ENCODE assay signal across 19 cellular contexts in genomic region chr12:88057994-88058718, GRCh38. TPM values are rescaled to one million over a fixed set of nuclear protein-coding genes. Genes with fewer than 3 reads are reported as not detected.
A peak's percentile ranks its signal among the peaks of the same experiment; 100 is the strongest.
DNase-seq lines count a peak whose midpoint lies in the region; ATAC-seq, FAIRE-seq and TF ChIP-seq lines count a peak whose summit lies in the region.
"Had no signal": no experiment of that assay in that cellular context is flagged by ENCODE, and none has a peak within 500 bp of the region (broad histone marks: within the 10 kb centered on the region; RNA-seq: fewer than 3 reads in every experiment).

No MANE protein-coding gene starts in this region.

- peak overlapping the region; percentile 54 for H3K27ac Mint-ChIP-seq in activated T-cell treated with anti-CD3 and anti-CD28 coated beads, Interleukin-2, amount 50 U/mL, for 24 hours
- H3K27ac Mint-ChIP-seq: activated CD8-positive, alpha-beta T cell treated with anti-CD3 and anti-CD28 coated beads for 36 hours had no signal

- ATAC-seq in left ventricle myocardium superior = peak; percentile 99
- ATAC-seq: activated CD8-positive, alpha-beta T cell treated with anti-CD3 and anti-CD28 coated beads for 36 hours; mucosa of descending colon; SK-N-SH treated with all-trans-retinoic acid at 6 μM for 48 hours had no signal

- H3K27me3 Mint-ChIP-seq in activated T-cell treated with anti-CD3 and anti-CD28 coated beads, Interleukin-2, amount 50 U/mL, for 24 hours = no peaks in the 10 kb centered on the region
- H3K27me3 Mint-ChIP-seq: activated CD8-positive, alpha-beta T cell treated with anti-CD3 and anti-CD28 coated beads for 36 hours had no signal

- FAIRE-seq in H54 (lab: Jason Lieb, UNC) = no peak
- FAIRE-seq: islet of Langerhans had no signal

- no peak for DNase-seq in activated T-cell treated with anti-CD3 and anti-CD28 coated beads, Interleukin-2, amount 50 U/mL, for 24 hours
- DNase-seq in activated T-cell treated with anti-CD3 and anti-CD28 coated beads, Interleukin-2, amount 50 U/mL, for 48 hours = no peak
- DNase-seq in choroid plexus epithelial cell (ENCODE audit: low read depth) = peak; percentile 41
- DNase-seq in left ventricle myocardium superior = peak; percentile 63
- DNase-seq in H54 (ENCODE audit: insufficient read length, low spot score) = no peak
- no peak for DNase-seq in ovary
- DNase-seq in Kasumi-1 (lab: John Stamatoyannopoulos, UW) = no peak
- DNase-seq: activated CD8-positive, alpha-beta T cell treated with anti-CD3 and anti-CD28 coated beads for 36 hours; activated effector memory CD4-positive, alpha-beta T cell treated with Interleukin-2 at 50 U/mL for 16 hours; mucosa of descending colon; NCI-H1694; substantia nigra had no signal

- peaks cover 84% of the 10 kb centered on the region for H3K36me3 Mint-ChIP-seq in activated T-cell treated with anti-CD3 and anti-CD28 coated beads, Interleukin-2, amount 50 U/mL, for 24 hours (ENCODE audit: low read depth)

- H3K4me1 ChIP-seq in ovary (ENCODE audit: insufficient read depth) = no peaks in the 10 kb centered on the region

- no peaks in the 10 kb centered on the region for H3K36me3 ChIP-seq in ovary

- TF ChIP-seq EP300 in ovary (IDR thresholded peaks at IDR 0.05) = no peak

- no peaks in the 10 kb centered on the region for H3K9me3 Mint-ChIP-seq in activated T-cell treated with anti-CD3 and anti-CD28 coated beads, Interleukin-2, amount 50 U/mL, for 24 hours
- H3K9me3 Mint-ChIP-seq: activated CD8-positive, alpha-beta T cell treated with anti-CD3 and anti-CD28 coated beads for 36 hours had no signal

- no peak overlapping the region for H3K4me3 Mint-ChIP-seq in activated T-cell treated with anti-CD3 and anti-CD28 coated beads, Interleukin-2, amount 50 U/mL, for 24 hours
- H3K4me3 Mint-ChIP-seq: activated CD8-positive, alpha-beta T cell treated with anti-CD3 and anti-CD28 coated beads for 36 hours had no signal

- TF ChIP-seq POLR2A in H54 (IDR thresholded peaks at IDR 0.05; ENCODE audit: low read depth, low read length) = no peak
- no peak for TF ChIP-seq POLR2A in ovary (IDR thresholded peaks at IDR 0.05)

- intact Hi-C loops in left ventricle myocardium superior (cut with micrococcal nuclease) (no loop called here), ovary (cut with DNase I) (no loop called here)

- no peak overlapping the region for H3K4me3 ChIP-seq in choroid plexus epithelial cell (ENCODE audit: low read depth, low read length)
- no peak overlapping the region for H3K4me3 ChIP-seq in ovary
- H3K4me3 ChIP-seq: mucosa of descending colon had no signal

- H3K9me3 ChIP-seq in ovary = no peaks in the 10 kb centered on the region
- H3K9me3 ChIP-seq: mucosa of descending colon had no signal

- peaks cover 6% of the 10 kb centered on the region for H3K4me1 Mint-ChIP-seq in activated T-cell treated with anti-CD3 and anti-CD28 coated beads, Interleukin-2, amount 50 U/mL, for 24 hours (ENCODE audit: low read depth)

- no peak for TF ChIP-seq CTCF in choroid plexus epithelial cell (conservative IDR thresholded peaks at IDR 0.05; ENCODE audit: low read depth, low read length)
- TF ChIP-seq CTCF in ovary (IDR thresholded peaks at IDR 0.05) = no peak

- no peaks in the 10 kb centered on the region for H3K27me3 ChIP-seq in ovary

- 98% methylated on average over 4 of the region's 4 CpGs for WGBS in ovary, 3 donors

- peak overlapping the region; percentile 51 for H3K27ac ChIP-seq in temporal lobe (ENCODE audit: low read depth, low read length)
- H3K27ac ChIP-seq in ovary = no peak overlapping the region
- H3K27ac ChIP-seq: 22Rv1 had no signal

RNA-seq across cellular contexts. Expression of gene C12orf50, which starts 29.0 kb away (rescaled TPM):
- total RNA-seq in left ventricle myocardium superior (not detected), temporal lobe (not detected), ovary (under 1 TPM in 4 of 7 donors, not detected in 3; 0.13 to 0.28 (median 0.24) TPM)
- under 1 TPM in 1 of 2 donors, not detected in 1; 0.07 TPM for polyA plus RNA-seq in ovary
- total RNA-seq: activated CD8-positive, alpha-beta T cell treated with anti-CD3 and anti-CD28 coated beads for 36 hours; LHCN-M2; NCI-H460 had no signal
- polyA plus RNA-seq: aorta had no signal

Comparison
In these comparisons a context has a peak if more than half of its experiments do, and no peak if none do; other contexts are left out.
1. DNase-seq: peak in choroid plexus epithelial cell (single experiment) and left ventricle myocardium superior (single experiment); none in activated T-cell treated with anti-CD3 and anti-CD28 coated beads, Interleukin-2, amount 50 U/mL, for 24 hours (single experiment), activated T-cell treated with anti-CD3 and anti-CD28 coated beads, Interleukin-2, amount 50 U/mL, for 48 hours (0 of 2), H54 (single experiment), ovary (0 of 5) and Kasumi-1 (0 of 2).